Comparison of ENCODE assay signal across 8 cellular contexts in genomic region chr2:36663851-36664715, GRCh38. TPM values are rescaled to one million over a fixed set of nuclear protein-coding genes. Genes with fewer than 3 reads are reported as not detected.
DNase-seq lines count a peak whose midpoint lies in the region; ATAC-seq and TF ChIP-seq lines count a peak whose summit lies in the region.

No MANE protein-coding gene starts in this region.

- DNase-seq in DMS 273 (lab: John Stamatoyannopoulos, UW; ENCODE audit: unreplicated experiment), result peak; percentile 81
- DNase-seq in NCI-H2107 treated with DMSO at 0.1 percent for 48 hours (lab: John Stamatoyannopoulos, UW; ENCODE audit: unreplicated experiment), result peak; percentile 50
- DNase-seq in heart left ventricle, result peak in 1 of 5 donors; percentile 20
- peak; percentile 75 for DNase-seq in renal cortical epithelial cell (ENCODE audit: low read depth)
- DNase-seq in activated CD8-positive, alpha-beta memory T cell treated with anti-CD3 and anti-CD28 coated beads for 24 hours, result no peak

- no peak overlapping the region for H3K27ac ChIP-seq in heart left ventricle

- H3K27me3 ChIP-seq in heart left ventricle, result peaks cover 0 to 6% (median 0%) of the 10 kb centered on the region in 9 donors

- peak; percentile 59 for TF ChIP-seq CTCF in WI38 (IDR thresholded peaks at IDR 0.05; ENCODE audit: low read depth, low read length)
- TF ChIP-seq CTCF in heart left ventricle (IDR thresholded peaks at IDR 0.05), result peak; percentile 66 to 88 (median 79)

- intact Hi-C loops in heart left ventricle (cut with DNase I), result loop anchor here (1.0 to 10.0 kb wide), 14 partner anchors 67 to 689 kb away; partner anchors contain the start of gene FEZ2 (in 1 of the 10)

- no peak overlapping the region for H3K4me3 ChIP-seq in WI38 (ENCODE audit: low read depth, low read length)
- no peak overlapping the region for H3K4me3 ChIP-seq in heart left ventricle

- H3K36me3 ChIP-seq in heart left ventricle, result no peaks in the 10 kb centered on the region

- ATAC-seq in GM18909 (IDR thresholded peaks at IDR 0.05; ENCODE audit: poor library complexity, unreplicated experiment), result peak; percentile 90
- ATAC-seq in HG03095 (IDR thresholded peaks at IDR 0.05; ENCODE audit: unreplicated experiment), result peak; percentile 75
- ATAC-seq in heart left ventricle, result peak; percentile 73 to 90 (median 84)

- no peaks in the 10 kb centered on the region for H3K9me3 ChIP-seq in heart left ventricle

- peaks cover 0 to 6% (median 0%) of the 10 kb centered on the region in 12 donors for H3K4me1 ChIP-seq in heart left ventricle

- WGBS in heart left ventricle, 4 donors, result 31 to 34% (median 33%) methylated on average over 12 of the region's 12 CpGs

- TF ChIP-seq POLR2A in heart left ventricle (IDR thresholded peaks at IDR 0.05), result no peak

RNA-seq across cellular contexts. Expression of gene VIT, which starts 32.4 kb away (rescaled TPM):
- total RNA-seq in heart left ventricle, result 10 to 100 TPM in 2 of 9 donors, 1 to 10 TPM in 7; 1.1 to 34.9 (median 6.8) TPM
- 1 to 10 TPM; 1.0 to 3.2 TPM for polyA plus RNA-seq in heart left ventricle
- 0.15 and 0.52 TPM in 2 replicates for total RNA-seq in renal cortical epithelial cell
